In the genomic region with DNA sequence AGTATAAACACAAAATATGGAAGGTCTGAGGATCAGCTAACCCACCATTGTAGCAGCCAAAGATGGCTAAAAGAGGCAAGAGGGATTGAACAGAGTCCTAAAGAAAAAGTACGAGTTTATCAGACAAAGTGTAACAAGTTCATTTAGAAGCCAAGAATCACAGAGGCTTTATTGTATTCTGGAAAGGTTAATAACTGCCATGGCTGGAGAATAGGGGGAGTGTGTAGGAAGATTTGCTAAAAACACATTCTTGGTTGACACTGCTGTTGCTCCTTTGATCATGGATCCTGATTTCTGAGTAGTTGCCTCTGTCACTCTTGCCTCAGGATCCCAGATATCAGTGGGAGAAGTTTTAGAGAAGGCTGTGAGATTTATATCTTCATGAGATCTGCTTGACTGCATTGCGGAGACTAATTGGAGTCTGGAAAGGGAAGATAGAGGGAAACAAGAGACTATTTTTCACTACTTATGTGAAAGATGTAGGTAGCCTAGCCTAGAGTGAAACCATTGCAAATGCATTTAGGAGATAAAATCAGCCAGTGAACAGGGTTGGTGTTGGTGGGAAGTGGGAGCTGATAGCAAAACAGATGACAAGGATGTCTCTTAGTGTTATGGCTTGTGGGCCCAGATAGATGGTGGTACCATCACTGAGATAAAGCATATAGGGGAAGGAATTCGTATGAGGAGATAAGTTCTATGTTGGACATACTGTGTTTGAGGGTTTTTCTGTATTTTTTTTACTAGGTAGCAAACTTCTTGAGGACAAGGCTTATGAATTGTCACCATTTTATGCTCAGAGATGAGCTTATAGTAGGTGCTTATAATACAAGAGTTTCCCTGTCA, we compare ENCODE assay signal across 18 cellular contexts.
DNase-seq lines count a peak whose midpoint lies in the region; ATAC-seq and TF ChIP-seq lines count a peak whose summit lies in the region.
"Had no signal": no experiment of that assay in that cellular context is flagged by ENCODE, and none has a peak within 500 bp of the region (broad histone marks: within the 10 kb centered on the region; RNA-seq: fewer than 3 reads in every experiment).

No MANE protein-coding gene starts in this region.

- H3K9me3 Mint-ChIP-seq in activated naive CD4-positive, alpha-beta T cell treated with anti-CD3 and anti-CD28 coated beads, Interleukin-2, amount 10 ng/mL, durations not matched to agents 7 days and 5 days: no peaks in the 10 kb centered on the region
- no peaks in the 10 kb centered on the region for H3K9me3 Mint-ChIP-seq in Calu3 (ENCODE audit: low read depth, unreplicated experiment)

- no peaks in the 10 kb centered on the region for H3K36me3 ChIP-seq in ACC112 (ENCODE audit: insufficient read depth, low read length)
- no peaks in the 10 kb centered on the region for H3K36me3 ChIP-seq in muscle layer of colon (ENCODE audit: insufficient read depth, low read length)
- no peaks in the 10 kb centered on the region for H3K36me3 ChIP-seq in colonic mucosa
- H3K36me3 ChIP-seq: BLaER1 treated with 17β-estradiol and CSF1 and Interleukin-3, amounts not matched to agents 10 nM and 100 nM had no signal

- no peak overlapping the region for H3K27ac Mint-ChIP-seq in activated naive CD4-positive, alpha-beta T cell treated with anti-CD3 and anti-CD28 coated beads, Interleukin-2, amount 10 ng/mL, durations not matched to agents 7 days and 5 days
- H3K27ac Mint-ChIP-seq in Calu3 (ENCODE audit: unreplicated experiment): no peak overlapping the region

- H3K36me3 Mint-ChIP-seq in activated naive CD4-positive, alpha-beta T cell treated with anti-CD3 and anti-CD28 coated beads, Interleukin-2, amount 10 ng/mL, durations not matched to agents 7 days and 5 days: no peaks in the 10 kb centered on the region
- H3K36me3 Mint-ChIP-seq in Calu3 (ENCODE audit: insufficient read depth, unreplicated experiment): no peaks in the 10 kb centered on the region

- H3K27me3 ChIP-seq in ACC112 (ENCODE audit: insufficient read depth, low read length) (no peaks in the 10 kb centered on the region), muscle layer of colon (ENCODE audit: control insufficient read depth in 1 of 2, insufficient read depth in 2 of 2, low read length in 2 of 2) (no peaks in the 10 kb centered on the region), colonic mucosa (no peaks in the 10 kb centered on the region)
- H3K27me3 ChIP-seq: BLaER1 treated with 17β-estradiol and CSF1 and Interleukin-3, amounts not matched to agents 10 nM and 100 nM had no signal

- DNase-seq in astrocyte of the hippocampus (ENCODE audit: low read depth, low spot score) (peak; percentile 27), colonic mucosa (no peak), Calu3 (no peak)
- DNase-seq in activated naive CD4-positive, alpha-beta T cell treated with anti-CD3 and anti-CD28 coated beads, Interleukin-2, amount 10 ng/mL, durations not matched to agents 7 days and 5 days: no peak
- DNase-seq: COR-L47, DMS53, HCEC 1CT, NCI-H1092 treated with DMSO at 0.1 percent for 48 hours, NCI-H1694, NCI-H345 had no signal

- CTCF ChIA-PET in activated naive CD4-positive, alpha-beta T cell treated with anti-CD3 and anti-CD28 coated beads, Interleukin-2, amount 10 ng/mL, durations not matched to agents 7 days and 5 days (lab: Charles Lee): no interaction called here
- CTCF ChIA-PET in Calu3 (lab: Charles Lee): no interaction called here

- H3K4me3 ChIP-seq in ACC112 (ENCODE audit: low read depth, low read length) (no peak overlapping the region), muscle layer of colon (ENCODE audit: low read depth in 1 of 2, low read length in 2 of 2) (no peak overlapping the region), colonic mucosa (no peak overlapping the region)
- H3K4me3 ChIP-seq: BLaER1 treated with 17β-estradiol and CSF1 and Interleukin-3, amounts not matched to agents 10 nM and 100 nM had no signal

- no peak for TF ChIP-seq CTCF in colonic mucosa (IDR thresholded peaks at IDR 0.05)
- no peak for TF ChIP-seq CTCF in Calu3 (IDR thresholded peaks at IDR 0.05; ENCODE audit: unreplicated experiment)

- H3K4me1 Mint-ChIP-seq in activated naive CD4-positive, alpha-beta T cell treated with anti-CD3 and anti-CD28 coated beads, Interleukin-2, amount 10 ng/mL, durations not matched to agents 7 days and 5 days: no peaks in the 10 kb centered on the region
- peaks cover 29% of the 10 kb centered on the region for H3K4me1 Mint-ChIP-seq in Calu3 (ENCODE audit: low read depth, unreplicated experiment)

- no peak overlapping the region for H3K27ac ChIP-seq in ACC112 (ENCODE audit: low read depth, low read length)
- H3K27ac ChIP-seq in muscle layer of colon (ENCODE audit: low read depth, low read length): peak overlapping the region; percentile 24
- no peak overlapping the region for H3K27ac ChIP-seq in colonic mucosa
- H3K27ac ChIP-seq: 22Rv1; BLaER1 treated with 17β-estradiol and CSF1 and Interleukin-3, amounts not matched to agents 10 nM and 100 nM had no signal

- intact Hi-C loops in colonic mucosa (cut with DNase I) (no loop called here), Calu3 (cut with micrococcal nuclease; ENCODE audit: unreplicated experiment) (loop anchor here (2.0 kb wide), 1 partner anchor 165 kb away; no protein-coding TSS in a partner anchor)

- no peak overlapping the region for H3K9ac ChIP-seq in muscle layer of colon (ENCODE audit: low read length)
- H3K9ac ChIP-seq in colonic mucosa (ENCODE audit: low read depth in 2 of 2, low read length in 2 of 2): no peak overlapping the region
- H3K9ac ChIP-seq: BLaER1 treated with 17β-estradiol and CSF1 and Interleukin-3, amounts not matched to agents 10 nM and 100 nM had no signal

- ATAC-seq in HG03571 (IDR thresholded peaks at IDR 0.05; ENCODE audit: unreplicated experiment): no peak
- ATAC-seq: Panc1, Right ventricle myocardium inferior had no signal

- H3K79me2 ChIP-seq in ACC112 (ENCODE audit: control insufficient read depth, insufficient read depth, low read length, unreplicated experiment): no peaks in the 10 kb centered on the region

- no peaks in the 10 kb centered on the region for H3K9me3 ChIP-seq in muscle layer of colon (ENCODE audit: low read length)
- H3K9me3 ChIP-seq in colonic mucosa: no peaks in the 10 kb centered on the region

- no peaks in the 10 kb centered on the region for H3K27me3 Mint-ChIP-seq in activated naive CD4-positive, alpha-beta T cell treated with anti-CD3 and anti-CD28 coated beads, Interleukin-2, amount 10 ng/mL, durations not matched to agents 7 days and 5 days
- no peaks in the 10 kb centered on the region for H3K27me3 Mint-ChIP-seq in Calu3 (ENCODE audit: unreplicated experiment)

- no peak overlapping the region for H3K4me3 Mint-ChIP-seq in activated naive CD4-positive, alpha-beta T cell treated with anti-CD3 and anti-CD28 coated beads, Interleukin-2, amount 10 ng/mL, durations not matched to agents 7 days and 5 days
- H3K4me3 Mint-ChIP-seq in Calu3 (ENCODE audit: low read depth, unreplicated experiment): no peak overlapping the region

- no TSS peak for BruUV-seq in Calu3 (replicated peaks; lab: Mats Ljungman, UMichigan)

- H2AFZ ChIP-seq in ACC112 (ENCODE audit: low read length, unreplicated experiment): peak overlapping the region; percentile 18

- H3K4me1 ChIP-seq in ACC112 (ENCODE audit: control insufficient read depth, insufficient read depth, low read length, unreplicated experiment) (peaks cover 36% of the 10 kb centered on the region), muscle layer of colon (ENCODE audit: insufficient read depth, low read length) (peaks cover 4% of the 10 kb centered on the region), colonic mucosa (no peaks in the 10 kb centered on the region)

TF ChIP-seq in PFSK-1, 5 proteins besides CTCF, POLR2A, EP300 and RAD21:
- TF ChIP-seq TAF1 (IDR thresholded peaks at IDR 0.05; ENCODE audit: borderline replicate concordance, insufficient read depth, low read length) (no peak), FOXP2 (optimal IDR thresholded peaks at IDR 0.05; ENCODE audit: borderline replicate concordance, extremely low read depth, extremely low read length, insufficient read depth) (no peak), POLR2AphosphoS5 (IDR thresholded peaks at IDR 0.05; ENCODE audit: low read depth, low read length) (peak; percentile 45; the same call in 1 of the 2 replicates), SIN3A (IDR thresholded peaks at IDR 0.05; ENCODE audit: borderline replicate concordance, insufficient read depth, low read length) (0 out of 2 replicates have a peak, but pooled peaks have one; percentile 24)
- TF ChIP-seq, protein P1, sequence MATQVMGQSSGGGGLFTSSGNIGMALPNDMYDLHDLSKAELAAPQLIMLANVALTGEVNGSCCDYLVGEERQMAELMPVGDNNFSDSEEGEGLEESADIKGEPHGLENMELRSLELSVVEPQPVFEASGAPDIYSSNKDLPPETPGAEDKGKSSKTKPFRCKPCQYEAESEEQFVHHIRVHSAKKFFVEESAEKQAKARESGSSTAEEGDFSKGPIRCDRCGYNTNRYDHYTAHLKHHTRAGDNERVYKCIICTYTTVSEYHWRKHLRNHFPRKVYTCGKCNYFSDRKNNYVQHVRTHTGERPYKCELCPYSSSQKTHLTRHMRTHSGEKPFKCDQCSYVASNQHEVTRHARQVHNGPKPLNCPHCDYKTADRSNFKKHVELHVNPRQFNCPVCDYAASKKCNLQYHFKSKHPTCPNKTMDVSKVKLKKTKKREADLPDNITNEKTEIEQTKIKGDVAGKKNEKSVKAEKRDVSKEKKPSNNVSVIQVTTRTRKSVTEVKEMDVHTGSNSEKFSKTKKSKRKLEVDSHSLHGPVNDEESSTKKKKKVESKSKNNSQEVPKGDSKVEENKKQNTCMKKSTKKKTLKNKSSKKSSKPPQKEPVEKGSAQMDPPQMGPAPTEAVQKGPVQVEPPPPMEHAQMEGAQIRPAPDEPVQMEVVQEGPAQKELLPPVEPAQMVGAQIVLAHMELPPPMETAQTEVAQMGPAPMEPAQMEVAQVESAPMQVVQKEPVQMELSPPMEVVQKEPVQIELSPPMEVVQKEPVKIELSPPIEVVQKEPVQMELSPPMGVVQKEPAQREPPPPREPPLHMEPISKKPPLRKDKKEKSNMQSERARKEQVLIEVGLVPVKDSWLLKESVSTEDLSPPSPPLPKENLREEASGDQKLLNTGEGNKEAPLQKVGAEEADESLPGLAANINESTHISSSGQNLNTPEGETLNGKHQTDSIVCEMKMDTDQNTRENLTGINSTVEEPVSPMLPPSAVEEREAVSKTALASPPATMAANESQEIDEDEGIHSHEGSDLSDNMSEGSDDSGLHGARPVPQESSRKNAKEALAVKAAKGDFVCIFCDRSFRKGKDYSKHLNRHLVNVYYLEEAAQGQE (IDR thresholded peaks at IDR 0.05; ENCODE audit: insufficient read depth in 1 of 2, low read depth in 2 of 2, low read length in 2 of 2): no peak
